In genomic region chr9:137761793-137762192, GRCh38 we compare ENCODE assay signal across 23 cellular contexts.
DNase-seq lines count a peak whose midpoint lies in the region; ATAC-seq and TF ChIP-seq lines count a peak whose summit lies in the region.
"Had no signal": no experiment of that assay in that cellular context is flagged by ENCODE, and none has a peak within 500 bp of the region (broad histone marks: within the 10 kb centered on the region; RNA-seq: fewer than 3 reads in every experiment).

No MANE protein-coding gene starts in this region.

- H3K4me3 ChIP-seq in adrenal gland, result no peak overlapping the region
- H3K4me3 ChIP-seq: gastroesophageal sphincter, prostate gland, SJCRH30, skin epidermis had no signal

- DNase-seq in activated CD8-positive, alpha-beta T cell treated with anti-CD3 and anti-CD28 coated beads for 36 hours, result no peak
- DNase-seq in activated CD8-positive, alpha-beta T cell treated with anti-CD3 and anti-CD28 coated beads, Interleukin-2, amount 10 ng/mL, durations not matched to agents 7 days and 5 days, result no peak
- DNase-seq in adrenal gland (peak in 3 of 7 donors; percentile 39 to 49 (median 47)), Kasumi-1 (lab: John Stamatoyannopoulos, UW) (no peak), OCI-M2 (lab: John Stamatoyannopoulos, UW; ENCODE audit: unreplicated experiment) (no peak)
- no peak for DNase-seq in stimulated activated effector memory CD8-positive, alpha-beta T cell treated with anti-CD3 and anti-CD28 coated beads, Interleukin-12 subunit alpha, Interleukin-12 subunit beta, amount 100 ng/mL, for 72 hours (ENCODE audit: low spot score in 2 of 2)
- DNase-seq: activated CD4-positive, CD25-positive, alpha-beta regulatory T cell treated with anti-CD3 and anti-CD28 coated beads, Interleukin-2, amount 50 U/mL, for 72 hours; GF-D8; HCEC 1CT; mesendoderm; NCI-H1436 treated with DMSO at 0.1 percent for 48 hours; nephron progenitor cell; SJCRH30; stimulated activated CD4-positive, alpha-beta T cell treated with anti-CD3 and anti-CD28 coated beads, Interleukin-2, amount 100 ng/mL, for 48 hours; T-helper 9 cell had no signal

- no peak for ATAC-seq in activated CD8-positive, alpha-beta T cell treated with anti-CD3 and anti-CD28 coated beads for 36 hours
- no peak for ATAC-seq in activated CD8-positive, alpha-beta T cell treated with anti-CD3 and anti-CD28 coated beads, Interleukin-2, amount 10 ng/mL, durations not matched to agents 7 days and 5 days
- no peak for ATAC-seq in stimulated activated effector memory CD8-positive, alpha-beta T cell treated with anti-CD3 and anti-CD28 coated beads, Interleukin-12 subunit alpha, Interleukin-12 subunit beta, amount 100 ng/mL, for 72 hours
- no peak for ATAC-seq in GM19023 (IDR thresholded peaks at IDR 0.05; ENCODE audit: unreplicated experiment)
- ATAC-seq: HepG2 had no signal

- no peak for TF ChIP-seq CTCF in activated CD8-positive, alpha-beta T cell treated with anti-CD3 and anti-CD28 coated beads for 36 hours (IDR thresholded peaks at IDR 0.05)
- TF ChIP-seq CTCF in adrenal gland (IDR thresholded peaks at IDR 0.05), result no peak

- intact Hi-C loops in activated CD8-positive, alpha-beta T cell treated with anti-CD3 and anti-CD28 coated beads for 36 hours (cut with micrococcal nuclease), result no loop called here
- intact Hi-C loops in adrenal gland (cut with DNase I), result loop anchor here in 1 of 2 donors (10.0 kb wide), 1 partner anchor 87 kb away; no protein-coding TSS in a partner anchor

- H3K36me3 ChIP-seq in adrenal gland (replicated peaks in 1 of 2), result peaks cover 0 to 39% of the 10 kb centered on the region in 2 donors

- H3K27ac ChIP-seq in adrenal gland, result peak overlapping the region; percentile 33 to 88 (median 83)
- H3K27ac ChIP-seq: C4-2B, gastroesophageal sphincter, prostate gland, SJCRH30 had no signal

- TF ChIP-seq POLR2A in adrenal gland (IDR thresholded peaks at IDR 0.05), result no peak

- peaks cover 36% of the 10 kb centered on the region for H3K4me1 Mint-ChIP-seq in activated CD8-positive, alpha-beta T cell treated with anti-CD3 and anti-CD28 coated beads for 36 hours (ENCODE audit: low read depth)
- peaks cover 26% of the 10 kb centered on the region for H3K4me1 Mint-ChIP-seq in activated CD8-positive, alpha-beta T cell treated with anti-CD3 and anti-CD28 coated beads, Interleukin-2, amount 10 ng/mL, durations not matched to agents 7 days and 5 days (ENCODE audit: low read depth)
- H3K4me1 Mint-ChIP-seq in IgD-negative memory B cell, result peaks cover 47 to 60% (median 50%) of the 10 kb centered on the region in 3 donors
- peaks cover 56% of the 10 kb centered on the region for H3K4me1 Mint-ChIP-seq in stimulated activated effector memory CD8-positive, alpha-beta T cell treated with anti-CD3 and anti-CD28 coated beads, Interleukin-12 subunit alpha, Interleukin-12 subunit beta, amount 100 ng/mL, for 72 hours

- peaks cover 55% of the 10 kb centered on the region for H3K36me3 Mint-ChIP-seq in activated CD8-positive, alpha-beta T cell treated with anti-CD3 and anti-CD28 coated beads for 36 hours (ENCODE audit: low read depth)
- H3K36me3 Mint-ChIP-seq in activated CD8-positive, alpha-beta T cell treated with anti-CD3 and anti-CD28 coated beads, Interleukin-2, amount 10 ng/mL, durations not matched to agents 7 days and 5 days (ENCODE audit: low read depth), result peaks cover 70% of the 10 kb centered on the region
- H3K36me3 Mint-ChIP-seq in IgD-negative memory B cell, result peaks cover 12% of the 10 kb centered on the region
- H3K36me3 Mint-ChIP-seq in stimulated activated effector memory CD8-positive, alpha-beta T cell treated with anti-CD3 and anti-CD28 coated beads, Interleukin-12 subunit alpha, Interleukin-12 subunit beta, amount 100 ng/mL, for 72 hours, result peaks cover 83% of the 10 kb centered on the region

- CTCF ChIA-PET in activated CD8-positive, alpha-beta T cell treated with anti-CD3 and anti-CD28 coated beads for 36 hours (lab: Charles Lee), result no interaction called here
- CTCF ChIA-PET in activated CD8-positive, alpha-beta T cell treated with anti-CD3 and anti-CD28 coated beads, Interleukin-2, amount 10 ng/mL, durations not matched to agents 7 days and 5 days (lab: Charles Lee), result interaction anchor here (1.1 kb wide), 1 partner anchor 15 kb away, joined by 3 read pairs; no protein-coding TSS in a partner anchor

- no peak overlapping the region for H3K4me3 Mint-ChIP-seq in activated CD8-positive, alpha-beta T cell treated with anti-CD3 and anti-CD28 coated beads for 36 hours
- H3K4me3 Mint-ChIP-seq in activated CD8-positive, alpha-beta T cell treated with anti-CD3 and anti-CD28 coated beads, Interleukin-2, amount 10 ng/mL, durations not matched to agents 7 days and 5 days, result no peak overlapping the region
- H3K4me3 Mint-ChIP-seq in IgD-negative memory B cell, result peak overlapping the region in 3 of 4 donors; percentile 31 to 90 (median 80)
- no peak overlapping the region for H3K4me3 Mint-ChIP-seq in stimulated activated effector memory CD8-positive, alpha-beta T cell treated with anti-CD3 and anti-CD28 coated beads, Interleukin-12 subunit alpha, Interleukin-12 subunit beta, amount 100 ng/mL, for 72 hours
- H3K4me3 Mint-ChIP-seq: dendritic cell treated with granulocyte-macrophage colony-stimulating factor and Interleukin-4, amounts not matched to agents 40 ng/mL and 50 ng/mL, for 4 days; nephron progenitor cell had no signal

- no peaks in the 10 kb centered on the region for H3K9me3 Mint-ChIP-seq in activated CD8-positive, alpha-beta T cell treated with anti-CD3 and anti-CD28 coated beads for 36 hours
- H3K9me3 Mint-ChIP-seq in activated CD8-positive, alpha-beta T cell treated with anti-CD3 and anti-CD28 coated beads, Interleukin-2, amount 10 ng/mL, durations not matched to agents 7 days and 5 days (ENCODE audit: insufficient read depth), result no peaks in the 10 kb centered on the region
- no peaks in the 10 kb centered on the region for H3K9me3 Mint-ChIP-seq in IgD-negative memory B cell
- no peaks in the 10 kb centered on the region for H3K9me3 Mint-ChIP-seq in stimulated activated effector memory CD8-positive, alpha-beta T cell treated with anti-CD3 and anti-CD28 coated beads, Interleukin-12 subunit alpha, Interleukin-12 subunit beta, amount 100 ng/mL, for 72 hours
- H3K9me3 Mint-ChIP-seq: dendritic cell treated with granulocyte-macrophage colony-stimulating factor and Interleukin-4, amounts not matched to agents 40 ng/mL and 50 ng/mL, for 4 days; nephron progenitor cell had no signal

- POLR2A ChIA-PET in activated CD8-positive, alpha-beta T cell treated with anti-CD3 and anti-CD28 coated beads for 36 hours (lab: Charles Lee), result no interaction called here
- POLR2A ChIA-PET in activated CD8-positive, alpha-beta T cell treated with anti-CD3 and anti-CD28 coated beads, Interleukin-2, amount 10 ng/mL, durations not matched to agents 7 days and 5 days (lab: Charles Lee), result no interaction called here

- 49 to 61% (median 52%) methylated on average over 9 of the region's 9 CpGs for WGBS in adrenal gland, 4 donors

- H3K4me1 ChIP-seq in adrenal gland (replicated peaks in 1 of 2), result peaks cover 31 to 34% of the 10 kb centered on the region in 2 donors
- H3K4me1 ChIP-seq: prostate gland had no signal

- no peaks in the 10 kb centered on the region for H3K27me3 Mint-ChIP-seq in activated CD8-positive, alpha-beta T cell treated with anti-CD3 and anti-CD28 coated beads for 36 hours
- H3K27me3 Mint-ChIP-seq in activated CD8-positive, alpha-beta T cell treated with anti-CD3 and anti-CD28 coated beads, Interleukin-2, amount 10 ng/mL, durations not matched to agents 7 days and 5 days (ENCODE audit: low read depth), result no peaks in the 10 kb centered on the region
- H3K27me3 Mint-ChIP-seq in IgD-negative memory B cell, result peaks cover 1% of the 10 kb centered on the region
- H3K27me3 Mint-ChIP-seq: dendritic cell treated with granulocyte-macrophage colony-stimulating factor and Interleukin-4, amounts not matched to agents 40 ng/mL and 50 ng/mL, for 4 days had no signal

- peak overlapping the region; percentile 79 for H3K27ac Mint-ChIP-seq in activated CD8-positive, alpha-beta T cell treated with anti-CD3 and anti-CD28 coated beads for 36 hours
- no peak overlapping the region for H3K27ac Mint-ChIP-seq in activated CD8-positive, alpha-beta T cell treated with anti-CD3 and anti-CD28 coated beads, Interleukin-2, amount 10 ng/mL, durations not matched to agents 7 days and 5 days
- H3K27ac Mint-ChIP-seq in IgD-negative memory B cell, result peak overlapping the region; percentile 72 to 99 (median 96)
- peak overlapping the region; percentile 94 for H3K27ac Mint-ChIP-seq in stimulated activated effector memory CD8-positive, alpha-beta T cell treated with anti-CD3 and anti-CD28 coated beads, Interleukin-12 subunit alpha, Interleukin-12 subunit beta, amount 100 ng/mL, for 72 hours
- H3K27ac Mint-ChIP-seq: dendritic cell treated with granulocyte-macrophage colony-stimulating factor and Interleukin-4, amounts not matched to agents 40 ng/mL and 50 ng/mL, for 4 days had no signal

- H3K9me3 ChIP-seq in adrenal gland (replicated peaks in 1 of 3), result no peaks in the 10 kb centered on the region
- H3K9me3 ChIP-seq: gastroesophageal sphincter, prostate gland, SJCRH30 had no signal

- no peaks in the 10 kb centered on the region for H3K27me3 ChIP-seq in adrenal gland
- H3K27me3 ChIP-seq: gastroesophageal sphincter, SJCRH30 had no signal

Comparison
In these comparisons a context has a peak if more than half of its experiments do, and no peak if none do; other contexts are left out.
1. H3K4me3 Mint-ChIP-seq: peak in IgD-negative memory B cell (3 of 4); none in activated CD8-positive, alpha-beta T cell treated with anti-CD3 and anti-CD28 coated beads for 36 hours (single experiment), activated CD8-positive, alpha-beta T cell treated with anti-CD3 and anti-CD28 coated beads, Interleukin-2, amount 10 ng/mL, durations not matched to agents 7 days and 5 days (single experiment) and stimulated activated effector memory CD8-positive, alpha-beta T cell treated with anti-CD3 and anti-CD28 coated beads, Interleukin-12 subunit alpha, Interleukin-12 subunit beta, amount 100 ng/mL, for 72 hours (single experiment).